1 cellular context compared by ENCODE assay signal in genomic region chr1:28510350-28511223, GRCh38.
TF ChIP-seq lines count a peak whose summit lies in the region.

No MANE protein-coding gene starts in this region.

TF ChIP-seq in K562, 482 proteins besides CTCF, POLR2A, EP300 and RAD21 (continued from another document and continues in another):
- TF ChIP-seq PREB (CRISPR knock-in tag; IDR thresholded peaks at IDR 0.05) (peak; percentile 19), ZNF639 (CRISPR knock-in tag; conservative IDR thresholded peaks at IDR 0.05 in 1 of 2, IDR thresholded peaks at IDR 0.05 in 1 of 2) (peak in 1 of 2 experiments; percentile 16; a peak in 2 of 4 replicates), MXI1 (IDR thresholded peaks at IDR 0.05; ENCODE audit: low read depth, low read length) (peak; percentile 19; the same call in 1 of the 2 replicates), HNRNPK (IDR thresholded peaks at IDR 0.05; ENCODE audit: low read depth, low read length, poor library complexity, severe bottlenecking) (peak; percentile 15), ZNF609 (CRISPR knock-in tag; IDR thresholded peaks at IDR 0.05; ENCODE audit: borderline replicate concordance) (peak; percentile 3; the same call in 1 of the 2 replicates), XRCC3 (IDR thresholded peaks at IDR 0.05) (peak; percentile 14; the same call in 1 of the 2 replicates), DMBX1 (CRISPR knock-in tag; IDR thresholded peaks at IDR 0.05; ENCODE audit: borderline replicate concordance) (peak; percentile 57), TRIM24 (IDR thresholded peaks at IDR 0.05) (peak in 1 of 2 experiments; percentile 40; a peak in 2 of 4 replicates), E2F3 (CRISPR knock-in tag; IDR thresholded peaks at IDR 0.05) (peak; percentile 42), RBM34 (IDR thresholded peaks at IDR 0.05; ENCODE audit: borderline replicate concordance, insufficient read depth, low read length) (no peak), SNRNP70 (optimal IDR thresholded peaks at IDR 0.05; ENCODE audit: low read depth, low read length) (peak; percentile 63), KLF10 (CRISPR knock-in tag; IDR thresholded peaks at IDR 0.05) (peak; percentile 66), NELFE (IDR thresholded peaks at IDR 0.05; ENCODE audit: insufficient read depth, insufficient read length) (no peak), ZFPM2 (CRISPR knock-in tag; IDR thresholded peaks at IDR 0.05) (peak; percentile 81), ZNF740 (CRISPR knock-in tag; IDR thresholded peaks at IDR 0.05) (0 out of 2 replicates have a peak, but pooled peaks have one; percentile 43), ZNF740 (tag; IDR thresholded peaks at IDR 0.05) (no peak), HNRNPUL1 (IDR thresholded peaks at IDR 0.05; ENCODE audit: low read length) (peak; percentile 94), ZBTB17 (CRISPR knock-in tag; IDR thresholded peaks at IDR 0.05) (peak; percentile 93), RB1 (IDR thresholded peaks at IDR 0.05; ENCODE audit: low read depth) (no peak; the same call in 1 of the 2 replicates), RHOXF2B (CRISPR knock-in tag; conservative IDR thresholded peaks at IDR 0.05) (peak; percentile 7), HMG20B (CRISPR knock-in tag; IDR thresholded peaks at IDR 0.05) (0 out of 2 replicates have a peak, but pooled peaks have one; percentile 5), CBFB (CRISPR knock-in tag; IDR thresholded peaks at IDR 0.05) (no peak), E2F5 (CRISPR knock-in tag; IDR thresholded peaks at IDR 0.05) (0 out of 2 replicates have a peak, but pooled peaks have one; percentile 89), SRF (CRISPR knock-in tag; IDR thresholded peaks at IDR 0.05) (peak in 1 of 2 experiments; percentile 77; a peak in 2 of 4 replicates), HOMEZ (CRISPR knock-in tag; IDR thresholded peaks at IDR 0.05) (no peak), MLX (CRISPR knock-in tag; conservative IDR thresholded peaks at IDR 0.05) (peak; percentile 48 to 92; a peak in 1 of 4 replicates), MCM3 (IDR thresholded peaks at IDR 0.05) (no peak), ZNF263 (CRISPR knock-in tag; IDR thresholded peaks at IDR 0.05; ENCODE audit: borderline replicate concordance) (no peak; the same call in 1 of the 2 replicates), TAF9B (IDR thresholded peaks at IDR 0.05; ENCODE audit: partially characterized antibody) (no peak), AFF1 (IDR thresholded peaks at IDR 0.05; ENCODE audit: low read depth in 1 of 2, partially characterized antibody in 2 of 2) (no peak), ZNF592 (IDR thresholded peaks at IDR 0.05) (no peak), ARID3A (IDR thresholded peaks at IDR 0.05; ENCODE audit: borderline replicate concordance, low read depth, low read length) (no peak), CXXC5 (CRISPR knock-in tag; IDR thresholded peaks at IDR 0.05) (0 out of 2 replicates have a peak, but pooled peaks have one; percentile 8), ZNF75A (CRISPR knock-in tag; IDR thresholded peaks at IDR 0.05) (peak; percentile 11; the same call in 1 of the 2 replicates), ELF2 (CRISPR knock-in tag; IDR thresholded peaks at IDR 0.05) (peak; percentile 68)
